22 cellular contexts compared by ENCODE assay signal in the genomic region with DNA sequence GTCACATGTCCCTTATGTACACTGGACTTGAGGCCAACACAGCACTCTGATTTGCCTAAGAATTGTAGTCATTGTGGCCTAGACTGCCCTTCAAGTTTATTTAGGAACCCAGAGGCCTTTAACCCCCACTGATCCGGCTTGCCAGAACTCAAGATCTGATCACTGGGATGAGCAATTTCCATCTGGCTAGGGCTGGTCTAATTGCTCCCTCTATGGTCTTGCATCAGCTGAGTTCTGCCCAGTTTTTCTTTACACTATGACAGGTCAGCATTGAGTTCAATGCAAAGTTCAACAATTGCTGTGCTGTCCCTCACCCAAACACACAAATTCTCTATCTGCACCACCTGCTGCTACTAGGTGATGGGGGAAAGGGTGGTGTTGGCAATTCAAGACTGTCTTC.
"Had no signal": no experiment of that assay in that cellular context is flagged by ENCODE, and none has a peak within 500 bp of the region (broad histone marks: within the 10 kb centered on the region; RNA-seq: fewer than 3 reads in every experiment).

No MANE protein-coding gene starts in this region.

- H3K4me3 ChIP-seq: MG63, SJSA1, SK-N-MC had no signal

- FAIRE-seq: RCC 7860 had no signal

- H3K9me3 ChIP-seq: MG63, SJSA1 had no signal

- DNase-seq: Karpas-422, KG1, MG63, NCI-H1092, NCI-H1105 treated with DMSO at 0.1 percent for 48 hours, NCI-H1417 treated with DMSO at 0.1 percent for 48 hours, NCI-H146, NCI-H1694 treated with DMSO at 0.1 percent for 48 hours, NCI-H1930, NCI-H2081, NCI-H2107, NCI-H2227 treated with DMSO at 0.1 percent for 48 hours, NCI-H524, NCI-H526 treated with DMSO at 0.1 percent for 48 hours, NCI-H774, Right ventricle myocardium superior, RPMI8226, SIG-M5 had no signal

- H3K4me1 ChIP-seq: SJSA1 had no signal

- H3K27me3 ChIP-seq: MG63, SJSA1 had no signal

- H3K36me3 ChIP-seq: MG63, SJSA1 had no signal

- H3K27ac ChIP-seq: HL-60, SJSA1, SK-N-MC had no signal
